In the genomic region with DNA sequence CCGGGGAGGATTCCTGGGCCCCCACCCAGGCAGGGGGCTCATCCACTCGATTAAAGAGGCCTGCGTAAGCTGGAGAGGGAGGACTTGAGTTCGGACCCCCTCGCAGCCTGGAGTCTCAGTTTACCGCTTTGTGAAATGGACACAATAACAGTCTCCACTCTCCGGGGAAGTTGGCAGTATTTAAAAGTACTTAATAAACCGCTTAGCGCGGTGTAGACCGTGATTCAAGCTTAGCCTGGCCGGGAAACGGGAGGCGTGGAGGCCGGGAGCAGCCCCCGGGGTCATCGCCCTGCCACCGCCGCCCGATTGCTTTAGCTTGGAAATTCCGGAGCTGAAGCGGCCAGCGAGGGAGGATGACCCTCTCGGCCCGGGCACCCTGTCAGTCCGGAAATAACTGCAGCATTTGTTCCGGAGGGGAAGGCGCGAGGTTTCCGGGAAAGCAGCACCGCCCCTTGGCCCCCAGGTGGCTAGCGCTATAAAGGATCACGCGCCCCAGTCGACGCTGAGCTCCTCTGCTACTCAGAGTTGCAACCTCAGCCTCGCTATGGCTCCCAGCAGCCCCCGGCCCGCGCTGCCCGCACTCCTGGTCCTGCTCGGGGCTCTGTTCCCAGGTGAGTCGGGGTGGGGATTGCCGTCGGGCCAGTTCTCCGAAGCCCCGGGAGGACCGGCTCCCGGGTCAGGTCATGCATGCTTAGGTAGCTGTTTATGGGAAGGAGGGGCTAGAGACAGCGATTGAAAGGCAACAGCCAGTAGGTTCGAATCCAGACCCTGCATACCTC, we compare ENCODE assay signal across 8 cellular contexts. TPM values are rescaled to one million over a fixed set of nuclear protein-coding genes. Genes with fewer than 3 reads are reported as not detected.
DNase-seq lines count a peak whose midpoint lies in the region; ATAC-seq, FAIRE-seq and TF ChIP-seq lines count a peak whose summit lies in the region.

A gene with protein sequence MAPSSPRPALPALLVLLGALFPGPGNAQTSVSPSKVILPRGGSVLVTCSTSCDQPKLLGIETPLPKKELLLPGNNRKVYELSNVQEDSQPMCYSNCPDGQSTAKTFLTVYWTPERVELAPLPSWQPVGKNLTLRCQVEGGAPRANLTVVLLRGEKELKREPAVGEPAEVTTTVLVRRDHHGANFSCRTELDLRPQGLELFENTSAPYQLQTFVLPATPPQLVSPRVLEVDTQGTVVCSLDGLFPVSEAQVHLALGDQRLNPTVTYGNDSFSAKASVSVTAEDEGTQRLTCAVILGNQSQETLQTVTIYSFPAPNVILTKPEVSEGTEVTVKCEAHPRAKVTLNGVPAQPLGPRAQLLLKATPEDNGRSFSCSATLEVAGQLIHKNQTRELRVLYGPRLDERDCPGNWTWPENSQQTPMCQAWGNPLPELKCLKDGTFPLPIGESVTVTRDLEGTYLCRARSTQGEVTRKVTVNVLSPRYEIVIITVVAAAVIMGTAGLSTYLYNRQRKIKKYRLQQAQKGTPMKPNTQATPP (plus strand): TSS at position 505 of the 779 bp plus-strand sequence. CDS start 40 bp downstream, at position 545.

- peak within 1 kb of the TSS; percentile 58 for H3K27ac ChIP-seq in OCI-LY1 (ENCODE audit: low read depth, low read length, poor library complexity, severe bottlenecking)
- peak within 1 kb of the TSS; percentile 73 to 86 for H3K27ac ChIP-seq in esophagus (ENCODE audit: low read depth in 2 of 2, low read length in 1 of 2)
- H3K27ac ChIP-seq in naive thymus-derived CD4-positive, alpha-beta T cell (ENCODE audit: low read depth, low read length), result peak within 1 kb of the TSS; percentile 75
- H3K27ac ChIP-seq in substantia nigra (ENCODE audit: low read depth, low read length, poor library complexity, severe bottlenecking), result peak within 1 kb of the TSS; percentile 66

- no peaks in the 10 kb centered on the region for H3F3A ChIP-seq in OCI-LY1 (ENCODE audit: insufficient read depth, low read length)

- peak within 1 kb of the TSS; percentile 40 for H3K9ac ChIP-seq in OCI-LY1 (ENCODE audit: low read length)

- TF ChIP-seq POLR2A in GM12892 (IDR thresholded peaks at IDR 0.05; ENCODE audit: low read depth, low read length), result peak; percentile 98

- peak within 1 kb of the TSS; percentile 74 for H3K4me2 ChIP-seq in OCI-LY1 (ENCODE audit: low read length)

- no peaks in the 10 kb centered on the region for H3K9me2 ChIP-seq in OCI-LY1 (ENCODE audit: low read depth, low read length)

- intact Hi-C loops in naive thymus-derived CD4-positive, alpha-beta T cell (cut with micrococcal nuclease), result loop anchor here (1.0 to 5.0 kb wide), 4 partner anchors 18 to 296 kb away; partner anchors contain the start of genes ICAM5 (in 2 of the 2), TYK2 (in 2 of the 2), CDKN2D (in 1 of the 2) and KRI1 (in 1 of the 2)

- H3K27ac Mint-ChIP-seq in naive thymus-derived CD4-positive, alpha-beta T cell, result peak within 1 kb of the TSS; percentile 79 to 96 (median 88)

- H3K36me3 ChIP-seq in OCI-LY1 (ENCODE audit: insufficient read depth, low read length), result no peaks in the 10 kb centered on the region
- H3K36me3 ChIP-seq in esophagus (ENCODE audit: control insufficient read depth in 2 of 2, insufficient read depth in 2 of 2, low read length in 1 of 2), result no peaks in the 10 kb centered on the region
- peaks cover 0 to 9% (median 0%) of the 10 kb centered on the region in 3 experiments for H3K36me3 ChIP-seq in naive thymus-derived CD4-positive, alpha-beta T cell (ENCODE audit: control insufficient read depth in 2 of 3, insufficient read depth in 3 of 3, low read length in 3 of 3)

- no peaks in the 10 kb centered on the region for H3K27me3 Mint-ChIP-seq in naive thymus-derived CD4-positive, alpha-beta T cell

- CTCF ChIA-PET in naive thymus-derived CD4-positive, alpha-beta T cell (lab: Charles Lee), result interaction anchor here (0.6 to 6.4 kb wide), 24 partner anchors 8 to 1115 kb away, joined by 3 to 146 read pairs (median 5); partner anchors contain the start of genes ICAM4 and TYK2

- H3K36me3 Mint-ChIP-seq in naive thymus-derived CD4-positive, alpha-beta T cell, result peaks cover 0 to 14% (median 3%) of the 10 kb centered on the region in 5 donors

- peaks cover 8 to 47% (median 23%) of the 10 kb centered on the region in 7 donors for H3K4me1 Mint-ChIP-seq in naive thymus-derived CD4-positive, alpha-beta T cell

- 2 to 3% methylated on average over 51 of the region's 51 CpGs for WGBS in esophagus, 2 donors

- H3K9me3 Mint-ChIP-seq in naive thymus-derived CD4-positive, alpha-beta T cell, result no peaks in the 10 kb centered on the region

- H2AFZ ChIP-seq in OCI-LY1 (ENCODE audit: low read length), result no peak within 1 kb of the TSS

- H3K4me3 ChIP-seq in OCI-LY1 (ENCODE audit: low read depth, low read length, poor library complexity, severe bottlenecking) (peak within 1 kb of the TSS; percentile 58), esophagus (ENCODE audit: low read depth in 1 of 2, low read length in 2 of 2) (peak within 1 kb of the TSS; percentile 46 to 51)
- H3K4me3 ChIP-seq in naive thymus-derived CD4-positive, alpha-beta T cell (ENCODE audit: low read length), result peak within 1 kb of the TSS; percentile 78

- H3K4me1 ChIP-seq in OCI-LY1 (ENCODE audit: insufficient read depth, low read length, severe bottlenecking) (peaks cover 24% of the 10 kb centered on the region), esophagus (ENCODE audit: control insufficient read depth in 2 of 2, insufficient read depth in 2 of 2, low read length in 1 of 2) (peaks cover 5 to 7% of the 10 kb centered on the region in 2 donors)
- H3K4me1 ChIP-seq in naive thymus-derived CD4-positive, alpha-beta T cell (ENCODE audit: control insufficient read depth in 2 of 2, insufficient read depth in 2 of 2, low read length in 2 of 2), result peaks cover 7 to 13% of the 10 kb centered on the region in 2 donors

- no peaks in the 10 kb centered on the region for H3K9me3 ChIP-seq in OCI-LY1 (ENCODE audit: low read length)
- H3K9me3 ChIP-seq in esophagus (ENCODE audit: control insufficient read depth in 2 of 2, insufficient read depth in 1 of 2, low read depth in 1 of 2, low read length in 1 of 2), result no peaks in the 10 kb centered on the region
- H3K9me3 ChIP-seq in naive thymus-derived CD4-positive, alpha-beta T cell (ENCODE audit: control insufficient read depth in 2 of 3, low read length in 3 of 3), result no peaks in the 10 kb centered on the region

- no peak; the same call in 1 of the 2 replicates for TF ChIP-seq CTCF in OCI-LY1 (IDR thresholded peaks at IDR 0.05; ENCODE audit: low read length)

- H3K27me3 ChIP-seq in OCI-LY1 (ENCODE audit: insufficient read depth, low read length) (no peaks in the 10 kb centered on the region), esophagus (ENCODE audit: control insufficient read depth in 1 of 2, insufficient read depth in 2 of 2, low read length in 2 of 2) (no peaks in the 10 kb centered on the region)
- H3K27me3 ChIP-seq in naive thymus-derived CD4-positive, alpha-beta T cell (ENCODE audit: control insufficient read depth in 2 of 2, insufficient read depth in 2 of 2, low read length in 2 of 2), result no peaks in the 10 kb centered on the region

- H3K79me2 ChIP-seq in OCI-LY1 (ENCODE audit: insufficient read depth, low read length), result no peaks in the 10 kb centered on the region

- FAIRE-seq in GM12892 (lab: Jason Lieb, UNC), result peak; percentile 86

- peak within 1 kb of the TSS; percentile 80 to 88 (median 86) for H3K4me3 Mint-ChIP-seq in naive thymus-derived CD4-positive, alpha-beta T cell

- no peak for DNase-seq in GM12892 (ENCODE audit: insufficient read length)
- peak; percentile 91 for DNase-seq in activated CD8-positive, alpha-beta memory T cell treated with anti-CD3 and anti-CD28 coated beads, Interleukin-2, amount 50 U/mL, for 48 hours
- DNase-seq in naive thymus-derived CD4-positive, alpha-beta T cell, result peak; percentile 48 to 80 (median 56)
- peak in 23 of 49 donors; percentile 7 to 60 (median 23) for DNase-seq in substantia nigra (lab: John Stamatoyannopoulos, UW)
- DNase-seq in GM19240 (ENCODE audit: insufficient read length, low spot score), result no peak

- POLR2A ChIA-PET in naive thymus-derived CD4-positive, alpha-beta T cell (lab: Charles Lee), result interaction anchor here (0.6 to 3.5 kb wide), 19 partner anchors 15 to 381 kb away, joined by 3 to 31 read pairs (median 4); partner anchors contain the start of genes FDX2, ICAM4, ICAM5 and MRPL4

- no peaks in the 10 kb centered on the region for H4K20me1 ChIP-seq in OCI-LY1 (ENCODE audit: insufficient read depth, low read length)

- peak; percentile 54 for ATAC-seq in HG02642 (IDR thresholded peaks at IDR 0.05; ENCODE audit: poor library complexity, unreplicated experiment)
- peak; percentile 71 for ATAC-seq in naive thymus-derived CD4-positive, alpha-beta T cell

RNA-seq across cellular contexts. Expression of the gene that starts here (rescaled TPM):
- 48.8 TPM for polyA plus RNA-seq in GM12892 (2012; ENCODE audit: missing spikeins)
- 1 to 10 TPM; 4.8 to 8.8 TPM for polyA plus RNA-seq in esophagus
- total RNA-seq in naive thymus-derived CD4-positive, alpha-beta T cell, result 10 to 100 TPM in 3 of 5 experiments, 1 to 10 TPM in 2; 3.6 to 47.2 (median 16.3) TPM
- 1 to 10 TPM; 1.2 to 3.9 TPM for polyA plus RNA-seq in naive thymus-derived CD4-positive, alpha-beta T cell

Comparison
In these comparisons a context has a peak if more than half of its experiments do, and no peak if none do; other contexts are left out.
1. DNase-seq: peak in activated CD8-positive, alpha-beta memory T cell treated with anti-CD3 and anti-CD28 coated beads, Interleukin-2, amount 50 U/mL, for 48 hours (single experiment) and naive thymus-derived CD4-positive, alpha-beta T cell (9 of 9); none in GM12892 (single experiment) and GM19240 (single experiment).
2. Peak in every context shown above with its lines, with median percentiles within 50 percentile points of each other: H3K27ac ChIP-seq and H3K4me3 ChIP-seq.